In the genomic region with DNA sequence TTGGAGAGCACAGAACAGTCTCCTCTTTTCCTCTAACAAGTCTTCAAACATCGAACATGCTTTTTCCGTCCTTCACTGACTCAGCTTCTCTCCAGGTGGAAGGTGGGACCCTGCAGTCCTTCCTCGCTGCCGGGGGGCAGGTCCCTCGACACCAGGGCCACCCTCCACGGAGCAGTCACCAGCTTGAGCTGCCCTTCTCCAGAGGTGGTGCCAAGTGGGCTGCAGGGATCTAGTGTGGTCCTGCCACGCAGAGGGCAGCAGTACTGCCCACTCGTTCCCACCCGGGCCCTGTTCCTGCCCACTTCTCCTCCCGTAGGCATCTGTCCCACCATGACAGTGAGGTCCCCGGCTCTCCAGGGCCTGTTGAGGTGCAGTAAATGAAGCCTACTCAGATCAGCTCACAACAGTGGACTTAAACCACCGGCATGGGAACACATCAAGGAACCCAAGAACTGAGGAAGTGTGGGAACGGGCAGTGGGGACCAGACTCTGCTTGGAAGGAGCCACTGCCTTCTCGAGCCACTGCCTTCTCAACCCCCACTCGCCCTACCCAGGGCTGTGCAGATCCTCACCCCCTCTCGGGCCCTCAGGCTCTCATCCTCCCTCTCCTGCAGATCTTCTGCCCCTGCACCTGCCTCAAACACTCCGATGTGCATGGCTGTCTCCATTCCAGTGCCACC, we compare ENCODE assay signal across 33 cellular contexts.
"Had no signal": no experiment of that assay in that cellular context is flagged by ENCODE, and none has a peak within 500 bp of the region (broad histone marks: within the 10 kb centered on the region; RNA-seq: fewer than 3 reads in every experiment).

No MANE protein-coding gene starts in this region.

- H3K36me3 ChIP-seq: Peyer's patch had no signal

- H3K27me3 Mint-ChIP-seq: activated B cell treated with CpG ODN at 0.5 μM for 24 hours; activated naive CD8-positive, alpha-beta T cell; activated naive CD8-positive, alpha-beta T cell treated with anti-CD3 and anti-CD28 coated beads, Interleukin-2, amount 50 U/mL, for 24 hours had no signal

- ATAC-seq: activated naive CD8-positive, alpha-beta T cell treated with anti-CD3 and anti-CD28 coated beads, Interleukin-2, amount 50 U/mL, for 24 hours; Right ventricle myocardium inferior; SK-N-SH treated with all-trans-retinoic acid at 6 μM for 48 hours; T-cell; T-helper 17 cell had no signal

- DNase-seq: activated B cell treated with CpG ODN at 0.5 μM for 24 hours; activated CD4-positive, alpha-beta memory T cell treated with anti-CD3 and anti-CD28 coated beads, Interleukin-2, amount 10 ng/mL, durations not matched to agents 7 days and 5 days; activated CD4-positive, alpha-beta T cell treated with anti-CD3 and anti-CD28 coated beads for 4 hours; activated CD4-positive, alpha-beta T cell treated with anti-CD3 and anti-CD28 coated beads, Interleukin-2, amount 50 U/mL, for 1 hour; activated CD4-positive, CD25-positive, alpha-beta regulatory T cell treated with anti-CD3 and anti-CD28 coated beads, Interleukin-2, amount 50 U/mL, for 72 hours; activated CD8-positive, alpha-beta memory T cell treated with anti-CD3 and anti-CD28 coated beads for 24 hours; activated naive CD4-positive, alpha-beta T cell treated with anti-CD3 and anti-CD28 coated beads, Interleukin-2, amount 10 ng/mL, durations not matched to agents 7 days and 5 days; activated naive CD8-positive, alpha-beta T cell treated with anti-CD3 and anti-CD28 coated beads, Interleukin-2, amount 50 U/mL, for 24 hours; activated T-cell treated with anti-CD3 and anti-CD28 coated beads, Interleukin-2, amount 50 U/mL, for 1 hour; anterior cingulate cortex; caudate nucleus; Karpas-422; KBM-7; NCI-H1105; NCI-H1417 treated with DMSO at 0.1 percent for 48 hours; NCI-H187 treated with DMSO at 0.1 percent for 48 hours; NCI-H2081; NCI-H226; NCI-H446 treated with DMSO at 0.1 percent for 48 hours; NCI-H524; RPMI8226; SIG-M5; T-cell; T-helper 17 cell had no signal

- FAIRE-seq: bronchial epithelial cell had no signal

- H3K4me3 Mint-ChIP-seq: activated B cell treated with CpG ODN at 0.5 μM for 24 hours; activated CD4-positive, alpha-beta memory T cell treated with anti-CD3 and anti-CD28 coated beads, Interleukin-2, amount 10 ng/mL, durations not matched to agents 7 days and 5 days; activated naive CD4-positive, alpha-beta T cell treated with anti-CD3 and anti-CD28 coated beads, Interleukin-2, amount 10 ng/mL, durations not matched to agents 7 days and 5 days; activated naive CD8-positive, alpha-beta T cell; activated naive CD8-positive, alpha-beta T cell treated with anti-CD3 and anti-CD28 coated beads, Interleukin-2, amount 50 U/mL, for 24 hours; brain; T-cell; T-helper 17 cell had no signal

- H3K4me1 ChIP-seq: Peyer's patch had no signal

- H3K9me3 Mint-ChIP-seq: activated B cell treated with CpG ODN at 0.5 μM for 24 hours; activated CD4-positive, alpha-beta memory T cell treated with anti-CD3 and anti-CD28 coated beads, Interleukin-2, amount 10 ng/mL, durations not matched to agents 7 days and 5 days; activated naive CD4-positive, alpha-beta T cell treated with anti-CD3 and anti-CD28 coated beads, Interleukin-2, amount 10 ng/mL, durations not matched to agents 7 days and 5 days; activated naive CD8-positive, alpha-beta T cell treated with anti-CD3 and anti-CD28 coated beads, Interleukin-2, amount 50 U/mL, for 24 hours; activated T-helper 2 cell treated with anti-CD3 and anti-CD28 coated beads, Interferon-gamma antibody, Interleukin-2, Interleukin-4, amounts not matched to agents 10 μg/mL and 5 μg/mL and 100 μg/mL, durations not matched to agents 14 hours and 24 hours and 36 hours; T-cell had no signal

- H3K27me3 ChIP-seq: Peyer's patch had no signal

- H3K27ac Mint-ChIP-seq: activated B cell treated with CpG ODN at 0.5 μM for 24 hours; activated CD4-positive, alpha-beta memory T cell treated with anti-CD3 and anti-CD28 coated beads, Interleukin-2, amount 10 ng/mL, durations not matched to agents 7 days and 5 days; activated naive CD8-positive, alpha-beta T cell; activated naive CD8-positive, alpha-beta T cell treated with anti-CD3 and anti-CD28 coated beads, Interleukin-2, amount 50 U/mL, for 24 hours; activated T-helper 2 cell treated with anti-CD3 and anti-CD28 coated beads, Interferon-gamma antibody, Interleukin-2, Interleukin-4, amounts not matched to agents 10 μg/mL and 5 μg/mL and 100 μg/mL, durations not matched to agents 14 hours and 24 hours and 36 hours; brain; IgD-negative memory B cell; T-cell; T-helper 17 cell had no signal

- H3K4me1 Mint-ChIP-seq: activated B cell treated with CpG ODN at 0.5 μM for 24 hours; activated CD4-positive, alpha-beta memory T cell treated with anti-CD3 and anti-CD28 coated beads, Interleukin-2, amount 10 ng/mL, durations not matched to agents 7 days and 5 days; activated naive CD4-positive, alpha-beta T cell treated with anti-CD3 and anti-CD28 coated beads, Interleukin-2, amount 10 ng/mL, durations not matched to agents 7 days and 5 days; activated naive CD8-positive, alpha-beta T cell treated with anti-CD3 and anti-CD28 coated beads, Interleukin-2, amount 50 U/mL, for 24 hours; IgD-negative memory B cell; T-cell had no signal

- H3K4me3 ChIP-seq: Peyer's patch had no signal

- H3K36me3 Mint-ChIP-seq: activated naive CD4-positive, alpha-beta T cell treated with anti-CD3 and anti-CD28 coated beads, Interleukin-2, amount 10 ng/mL, durations not matched to agents 7 days and 5 days; activated naive CD8-positive, alpha-beta T cell; brain; T-cell had no signal

- H3K9me3 ChIP-seq: Peyer's patch had no signal

- H3K27ac ChIP-seq: Peyer's patch, VCaP had no signal
